1 cellular context compared by ENCODE assay signal in genomic region chr1:153967109-153967999, GRCh38.
TF ChIP-seq lines count a peak whose summit lies in the region.

A gene with protein sequence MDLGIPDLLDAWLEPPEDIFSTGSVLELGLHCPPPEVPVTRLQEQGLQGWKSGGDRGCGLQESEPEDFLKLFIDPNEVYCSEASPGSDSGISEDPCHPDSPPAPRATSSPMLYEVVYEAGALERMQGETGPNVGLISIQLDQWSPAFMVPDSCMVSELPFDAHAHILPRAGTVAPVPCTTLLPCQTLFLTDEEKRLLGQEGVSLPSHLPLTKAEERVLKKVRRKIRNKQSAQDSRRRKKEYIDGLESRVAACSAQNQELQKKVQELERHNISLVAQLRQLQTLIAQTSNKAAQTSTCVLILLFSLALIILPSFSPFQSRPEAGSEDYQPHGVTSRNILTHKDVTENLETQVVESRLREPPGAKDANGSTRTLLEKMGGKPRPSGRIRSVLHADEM (plus strand): TSS chr1:153967902. CDS start chr1:153968526, 624 bp downstream.

TF ChIP-seq in K562, 482 proteins besides CTCF, POLR2A, EP300 and RAD21 (continued from another document and continues in another):
- peak; percentile 98 for TF ChIP-seq USF1 (CRISPR knock-in tag; IDR thresholded peaks at IDR 0.05)
- TF ChIP-seq ATF3 (IDR thresholded peaks at IDR 0.05): no peak; the same call in 1 of the 2 replicates
- 0 out of 2 replicates have a peak, but pooled peaks have one; percentile 59 for TF ChIP-seq ATF3 (CRISPR knock-in tag; conservative IDR thresholded peaks at IDR 0.05)
- TF ChIP-seq, protein P1, sequence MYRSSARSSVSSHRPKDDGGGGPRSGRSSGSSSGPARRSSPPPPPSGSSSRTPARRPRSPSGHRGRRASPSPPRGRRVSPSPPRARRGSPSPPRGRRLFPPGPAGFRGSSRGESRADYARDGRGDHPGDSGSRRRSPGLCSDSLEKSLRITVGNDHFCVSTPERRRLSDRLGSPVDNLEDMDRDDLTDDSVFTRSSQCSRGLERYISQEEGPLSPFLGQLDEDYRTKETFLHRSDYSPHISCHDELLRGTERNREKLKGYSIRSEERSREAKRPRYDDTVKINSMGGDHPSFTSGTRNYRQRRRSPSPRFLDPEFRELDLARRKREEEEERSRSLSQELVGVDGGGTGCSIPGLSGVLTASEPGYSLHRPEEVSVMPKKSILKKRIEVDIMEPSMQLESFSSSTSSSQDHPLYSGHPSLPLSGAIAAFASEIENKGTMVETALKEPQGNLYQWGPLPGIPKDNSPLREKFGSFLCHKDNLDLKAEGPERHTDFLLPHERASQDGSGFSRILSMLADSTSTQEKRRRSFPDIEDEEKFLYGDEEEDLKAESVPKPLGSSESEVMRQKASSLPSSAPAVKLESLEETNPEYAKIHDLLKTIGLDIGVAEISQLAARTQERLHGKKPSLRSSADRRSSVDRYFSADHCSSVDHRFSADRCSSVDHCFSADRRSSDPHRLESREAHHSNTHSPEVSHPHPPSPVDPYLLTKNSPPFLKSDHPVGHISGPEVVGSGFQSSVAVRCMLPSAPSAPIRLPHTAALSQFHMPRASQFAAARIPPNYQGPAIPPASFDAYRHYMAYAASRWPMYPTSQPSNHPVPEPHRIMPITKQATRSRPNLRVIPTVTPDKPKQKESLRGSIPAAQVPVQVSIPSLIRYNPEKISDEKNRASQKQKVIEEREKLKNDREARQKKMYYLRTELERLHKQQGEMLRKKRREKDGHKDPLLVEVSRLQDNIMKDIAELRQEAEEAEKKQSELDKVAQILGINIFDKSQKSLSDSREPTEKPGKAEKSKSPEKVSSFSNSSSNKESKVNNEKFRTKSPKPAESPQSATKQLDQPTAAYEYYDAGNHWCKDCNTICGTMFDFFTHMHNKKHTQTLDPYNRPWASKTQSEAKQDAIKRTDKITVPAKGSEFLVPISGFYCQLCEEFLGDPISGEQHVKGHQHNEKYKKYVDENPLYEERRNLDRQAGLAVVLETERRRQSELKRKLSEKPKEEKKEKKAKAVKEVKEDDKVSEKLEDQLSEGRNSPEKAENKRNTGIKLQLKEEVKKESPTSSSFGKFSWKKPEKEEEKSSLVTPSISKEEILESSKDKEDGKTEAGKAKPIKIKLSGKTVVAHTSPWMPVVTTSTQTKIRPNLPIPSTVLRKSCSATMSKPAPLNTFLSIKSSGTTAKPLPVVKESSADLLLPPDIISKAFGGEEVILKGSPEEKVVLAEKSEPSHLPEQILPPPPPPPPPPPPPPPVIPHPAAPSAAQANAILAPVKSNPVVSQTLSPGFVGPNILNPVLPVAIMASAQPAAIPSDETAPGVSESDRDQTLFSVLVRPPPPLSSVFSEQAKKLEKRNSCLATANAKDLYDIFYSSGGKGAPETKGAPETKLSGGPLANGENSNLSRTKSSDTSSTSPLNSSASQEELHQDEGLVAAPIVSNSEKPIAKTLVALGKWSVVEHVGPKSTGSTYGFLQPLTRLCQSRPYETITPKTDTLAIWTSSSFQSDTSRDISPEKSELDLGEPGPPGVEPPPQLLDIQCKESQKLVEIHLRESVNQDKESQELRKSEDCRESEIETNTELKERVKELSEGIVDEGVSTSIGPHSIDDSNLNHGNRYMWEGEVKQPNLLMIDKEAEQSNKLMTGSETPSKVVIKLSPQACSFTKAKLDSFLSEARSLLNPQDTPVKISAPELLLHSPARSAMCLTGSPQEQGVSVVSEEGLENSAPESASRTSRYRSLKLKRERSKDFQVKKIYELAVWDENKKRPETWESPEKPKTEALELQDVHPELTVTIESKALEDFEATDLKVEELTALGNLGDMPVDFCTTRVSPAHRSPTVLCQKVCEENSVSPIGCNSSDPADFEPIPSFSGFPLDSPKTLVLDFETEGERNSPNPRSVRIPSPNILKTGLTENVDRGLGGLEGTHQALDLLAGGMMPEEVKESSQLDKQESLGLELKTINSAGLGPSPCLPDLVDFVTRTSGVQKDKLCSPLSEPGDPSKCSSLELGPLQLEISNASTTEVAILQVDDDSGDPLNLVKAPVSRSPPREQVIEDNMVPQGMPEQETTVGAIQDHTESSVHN (IDR thresholded peaks at IDR 0.05; ENCODE audit: borderline replicate concordance in 1 of 2, low read depth in 1 of 2): no peak
- peak; percentile 95 for TF ChIP-seq TFAP4 (CRISPR knock-in tag; IDR thresholded peaks at IDR 0.05; ENCODE audit: borderline replicate concordance)
- TF ChIP-seq HMGXB4 (CRISPR knock-in tag; IDR thresholded peaks at IDR 0.05): 0 out of 2 replicates have a peak, but pooled peaks have one; percentile 76
- no peak for TF ChIP-seq KDM2B (CRISPR knock-in tag; IDR thresholded peaks at IDR 0.05)
- TF ChIP-seq TAF9B (IDR thresholded peaks at IDR 0.05; ENCODE audit: partially characterized antibody): peak; percentile 62
- TF ChIP-seq ZNF75A (CRISPR knock-in tag; IDR thresholded peaks at IDR 0.05): no peak
- TF ChIP-seq ARHGAP35 (IDR thresholded peaks at IDR 0.05; ENCODE audit: partially characterized antibody): no peak
- peak; percentile 36; the same call in 1 of the 2 replicates for TF ChIP-seq ZFP91 (CRISPR knock-in tag; IDR thresholded peaks at IDR 0.05)
- peak; percentile 32; the same call in 1 of the 2 replicates for TF ChIP-seq RNF2 (IDR thresholded peaks at IDR 0.05)
- no peak; the same call in none of the 2 replicates for TF ChIP-seq TAF7 (tag; IDR thresholded peaks at IDR 0.05)
- TF ChIP-seq FOXK1 (CRISPR knock-in tag; IDR thresholded peaks at IDR 0.05; ENCODE audit: borderline replicate concordance): peak; percentile 69; the same call in 1 of the 2 replicates
- TF ChIP-seq SNIP1 (IDR thresholded peaks at IDR 0.05; ENCODE audit: low read depth): no peak
- no peak for TF ChIP-seq ZNF586 (CRISPR knock-in tag; conservative IDR thresholded peaks at IDR 0.05)
- TF ChIP-seq ZNF124 (CRISPR knock-in tag; IDR thresholded peaks at IDR 0.05): no peak
- peak; percentile 79; the same call in 1 of the 2 replicates for TF ChIP-seq NR2C2 (CRISPR knock-in tag; IDR thresholded peaks at IDR 0.05)
- TF ChIP-seq NR2C2 (tag; IDR thresholded peaks at IDR 0.05): peak; percentile 85
- no peak for TF ChIP-seq DDX20 (tag; IDR thresholded peaks at IDR 0.05; ENCODE audit: low read depth)
- TF ChIP-seq CHD1 (IDR thresholded peaks at IDR 0.05; ENCODE audit: low read length): peak; percentile 89
- no peak for TF ChIP-seq ZFPM2 (CRISPR knock-in tag; IDR thresholded peaks at IDR 0.05)
- TF ChIP-seq MCM7 (IDR thresholded peaks at IDR 0.05): no peak
- no peak for TF ChIP-seq FOXO4 (CRISPR knock-in tag; IDR thresholded peaks at IDR 0.05)
- TF ChIP-seq MCM5 (IDR thresholded peaks at IDR 0.05; ENCODE audit: low read depth): no peak
- TF ChIP-seq KDM1A (IDR thresholded peaks at IDR 0.05): no peak
- peak; percentile 89 for TF ChIP-seq SUPT5H (IDR thresholded peaks at IDR 0.05)
- peak; percentile 64; the same call in 1 of the 2 replicates for TF ChIP-seq ARID2 (IDR thresholded peaks at IDR 0.05)
- TF ChIP-seq TOE1 (IDR thresholded peaks at IDR 0.05; ENCODE audit: borderline replicate concordance): peak; percentile 93
- TF ChIP-seq TOE1 (CRISPR knock-in tag; IDR thresholded peaks at IDR 0.05; ENCODE audit: borderline replicate concordance, low read depth): peak; percentile 74; the same call in 1 of the 2 replicates
- TF ChIP-seq SOX6 (IDR thresholded peaks at IDR 0.05): peak; percentile 49
- no peak for TF ChIP-seq RERE (CRISPR knock-in tag; IDR thresholded peaks at IDR 0.05; ENCODE audit: borderline replicate concordance)
- TF ChIP-seq ATF7 (IDR thresholded peaks at IDR 0.05): peak; percentile 76
- no peak for TF ChIP-seq YBX1 (IDR thresholded peaks at IDR 0.05)
- TF ChIP-seq ZNF175 (CRISPR knock-in tag; IDR thresholded peaks at IDR 0.05; ENCODE audit: low read depth): 0 out of 2 replicates have a peak, but pooled peaks have one; percentile 3
- peak; percentile 41 to 60; a peak in 2 of 4 replicates for TF ChIP-seq SIN3A (IDR thresholded peaks at IDR 0.05; ENCODE audit: borderline replicate concordance in 2 of 2, control insufficient read depth in 1 of 2, low read depth in 2 of 2, low read length in 2 of 2)
